1 cellular context compared by ENCODE assay signal in the genomic region with DNA sequence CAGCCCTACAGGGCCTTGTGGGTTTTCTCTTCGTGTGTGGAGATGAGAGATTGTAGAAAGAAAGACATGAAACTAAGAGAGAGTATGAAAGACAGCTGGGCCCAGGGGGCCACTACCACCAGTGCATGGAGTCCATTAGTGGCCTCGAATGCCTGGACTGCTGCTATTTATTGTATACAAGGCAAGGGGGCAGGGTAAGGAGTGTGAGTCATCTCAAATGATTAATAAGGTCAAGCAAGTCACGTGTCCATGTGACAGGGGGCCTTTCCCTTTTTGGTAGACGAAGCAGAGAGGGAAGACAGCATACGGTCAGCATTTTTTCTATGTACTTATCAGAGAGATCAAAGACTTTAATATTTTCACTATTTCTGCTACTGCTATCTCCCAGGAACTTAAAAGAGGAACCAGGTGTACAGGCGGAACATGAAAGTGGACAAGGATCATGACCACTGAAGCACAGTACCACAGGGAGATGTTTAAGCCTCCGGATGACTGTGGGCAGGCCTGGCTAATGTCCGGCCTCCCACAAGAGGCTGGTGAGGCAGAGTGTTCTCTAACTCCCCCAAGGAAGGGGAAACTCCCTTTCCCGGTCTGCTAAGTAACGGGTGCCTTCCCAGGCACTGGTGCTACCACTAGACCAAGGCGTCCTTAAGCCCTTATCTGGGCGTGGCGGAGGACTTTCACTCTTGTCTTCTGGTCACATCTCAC.
TF ChIP-seq lines count a peak whose summit lies in the region.

No MANE protein-coding gene starts in this region.

TF ChIP-seq in K562, 482 proteins besides CTCF, POLR2A, EP300 and RAD21 (continued from another document and continues in another):
- TF ChIP-seq, protein P1, sequence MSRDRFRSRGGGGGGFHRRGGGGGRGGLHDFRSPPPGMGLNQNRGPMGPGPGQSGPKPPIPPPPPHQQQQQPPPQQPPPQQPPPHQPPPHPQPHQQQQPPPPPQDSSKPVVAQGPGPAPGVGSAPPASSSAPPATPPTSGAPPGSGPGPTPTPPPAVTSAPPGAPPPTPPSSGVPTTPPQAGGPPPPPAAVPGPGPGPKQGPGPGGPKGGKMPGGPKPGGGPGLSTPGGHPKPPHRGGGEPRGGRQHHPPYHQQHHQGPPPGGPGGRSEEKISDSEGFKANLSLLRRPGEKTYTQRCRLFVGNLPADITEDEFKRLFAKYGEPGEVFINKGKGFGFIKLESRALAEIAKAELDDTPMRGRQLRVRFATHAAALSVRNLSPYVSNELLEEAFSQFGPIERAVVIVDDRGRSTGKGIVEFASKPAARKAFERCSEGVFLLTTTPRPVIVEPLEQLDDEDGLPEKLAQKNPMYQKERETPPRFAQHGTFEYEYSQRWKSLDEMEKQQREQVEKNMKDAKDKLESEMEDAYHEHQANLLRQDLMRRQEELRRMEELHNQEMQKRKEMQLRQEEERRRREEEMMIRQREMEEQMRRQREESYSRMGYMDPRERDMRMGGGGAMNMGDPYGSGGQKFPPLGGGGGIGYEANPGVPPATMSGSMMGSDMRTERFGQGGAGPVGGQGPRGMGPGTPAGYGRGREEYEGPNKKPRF (IDR thresholded peaks at IDR 0.05; ENCODE audit: low read depth, low read length), result no peak
- TF ChIP-seq STAG1 (CRISPR knock-in tag; IDR thresholded peaks at IDR 0.05; ENCODE audit: borderline replicate concordance) (no peak), POU5F1 (IDR thresholded peaks at IDR 0.05; ENCODE audit: borderline replicate concordance, low read depth, low read length, partially characterized antibody) (no peak), JUN (IDR thresholded peaks at IDR 0.05; ENCODE audit: borderline replicate concordance, low read depth, low read length) (peak; percentile 94), JUN (CRISPR knock-in tag; IDR thresholded peaks at IDR 0.05; ENCODE audit: borderline replicate concordance) (no peak), ZNF668 (CRISPR knock-in tag; IDR thresholded peaks at IDR 0.05) (no peak), ZC3H4 (CRISPR knock-in tag; IDR thresholded peaks at IDR 0.05; ENCODE audit: borderline replicate concordance) (no peak), ZNF143 (CRISPR knock-in tag; IDR thresholded peaks at IDR 0.05) (no peak), BRCA1 (IDR thresholded peaks at IDR 0.05) (no peak), BRCA1 (CRISPR knock-in tag; IDR thresholded peaks at IDR 0.05) (no peak), MYC (IDR thresholded peaks at IDR 0.05; ENCODE audit: low read depth, low read length) (peak; percentile 10; the same call in 1 of the 2 replicates), MYC (CRISPR knock-in tag; IDR thresholded peaks at IDR 0.05; ENCODE audit: borderline replicate concordance, low read depth) (no peak), PRMT5 (CRISPR knock-in tag; IDR thresholded peaks at IDR 0.05) (no peak), SRSF3 (IDR thresholded peaks at IDR 0.05; ENCODE audit: insufficient read depth, low read length) (no peak), SAFB2 (IDR thresholded peaks at IDR 0.05; ENCODE audit: borderline replicate concordance, low read depth, low read length, severe bottlenecking) (no peak), ZBED1 (IDR thresholded peaks at IDR 0.05) (no peak), CREBBP (IDR thresholded peaks at IDR 0.05; ENCODE audit: low read depth, low read length) (no peak), CBX8 (IDR thresholded peaks at IDR 0.05; ENCODE audit: borderline replicate concordance, extremely low read depth, low read depth, low read length, poor library complexity, severe bottlenecking) (no peak)
- TF ChIP-seq, protein P2, sequence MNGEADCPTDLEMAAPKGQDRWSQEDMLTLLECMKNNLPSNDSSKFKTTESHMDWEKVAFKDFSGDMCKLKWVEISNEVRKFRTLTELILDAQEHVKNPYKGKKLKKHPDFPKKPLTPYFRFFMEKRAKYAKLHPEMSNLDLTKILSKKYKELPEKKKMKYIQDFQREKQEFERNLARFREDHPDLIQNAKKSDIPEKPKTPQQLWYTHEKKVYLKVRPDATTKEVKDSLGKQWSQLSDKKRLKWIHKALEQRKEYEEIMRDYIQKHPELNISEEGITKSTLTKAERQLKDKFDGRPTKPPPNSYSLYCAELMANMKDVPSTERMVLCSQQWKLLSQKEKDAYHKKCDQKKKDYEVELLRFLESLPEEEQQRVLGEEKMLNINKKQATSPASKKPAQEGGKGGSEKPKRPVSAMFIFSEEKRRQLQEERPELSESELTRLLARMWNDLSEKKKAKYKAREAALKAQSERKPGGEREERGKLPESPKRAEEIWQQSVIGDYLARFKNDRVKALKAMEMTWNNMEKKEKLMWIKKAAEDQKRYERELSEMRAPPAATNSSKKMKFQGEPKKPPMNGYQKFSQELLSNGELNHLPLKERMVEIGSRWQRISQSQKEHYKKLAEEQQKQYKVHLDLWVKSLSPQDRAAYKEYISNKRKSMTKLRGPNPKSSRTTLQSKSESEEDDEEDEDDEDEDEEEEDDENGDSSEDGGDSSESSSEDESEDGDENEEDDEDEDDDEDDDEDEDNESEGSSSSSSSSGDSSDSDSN (IDR thresholded peaks at IDR 0.05; ENCODE audit: borderline replicate concordance in 1 of 2, low read depth in 2 of 2, low read length in 2 of 2), result peak in 1 of 2 experiments; percentile 38; a peak in 1 of 4 replicates
- TF ChIP-seq, protein P3, sequence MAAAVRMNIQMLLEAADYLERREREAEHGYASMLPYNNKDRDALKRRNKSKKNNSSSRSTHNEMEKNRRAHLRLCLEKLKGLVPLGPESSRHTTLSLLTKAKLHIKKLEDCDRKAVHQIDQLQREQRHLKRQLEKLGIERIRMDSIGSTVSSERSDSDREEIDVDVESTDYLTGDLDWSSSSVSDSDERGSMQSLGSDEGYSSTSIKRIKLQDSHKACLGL (CRISPR knock-in tag; IDR thresholded peaks at IDR 0.05; ENCODE audit: borderline replicate concordance, poor library complexity, severe bottlenecking), result no peak
- TF ChIP-seq, protein P4, sequence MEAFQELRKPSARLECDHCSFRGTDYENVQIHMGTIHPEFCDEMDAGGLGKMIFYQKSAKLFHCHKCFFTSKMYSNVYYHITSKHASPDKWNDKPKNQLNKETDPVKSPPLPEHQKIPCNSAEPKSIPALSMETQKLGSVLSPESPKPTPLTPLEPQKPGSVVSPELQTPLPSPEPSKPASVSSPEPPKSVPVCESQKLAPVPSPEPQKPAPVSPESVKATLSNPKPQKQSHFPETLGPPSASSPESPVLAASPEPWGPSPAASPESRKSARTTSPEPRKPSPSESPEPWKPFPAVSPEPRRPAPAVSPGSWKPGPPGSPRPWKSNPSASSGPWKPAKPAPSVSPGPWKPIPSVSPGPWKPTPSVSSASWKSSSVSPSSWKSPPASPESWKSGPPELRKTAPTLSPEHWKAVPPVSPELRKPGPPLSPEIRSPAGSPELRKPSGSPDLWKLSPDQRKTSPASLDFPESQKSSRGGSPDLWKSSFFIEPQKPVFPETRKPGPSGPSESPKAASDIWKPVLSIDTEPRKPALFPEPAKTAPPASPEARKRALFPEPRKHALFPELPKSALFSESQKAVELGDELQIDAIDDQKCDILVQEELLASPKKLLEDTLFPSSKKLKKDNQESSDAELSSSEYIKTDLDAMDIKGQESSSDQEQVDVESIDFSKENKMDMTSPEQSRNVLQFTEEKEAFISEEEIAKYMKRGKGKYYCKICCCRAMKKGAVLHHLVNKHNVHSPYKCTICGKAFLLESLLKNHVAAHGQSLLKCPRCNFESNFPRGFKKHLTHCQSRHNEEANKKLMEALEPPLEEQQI (IDR thresholded peaks at IDR 0.05), result no peak
- TF ChIP-seq, protein P5, sequence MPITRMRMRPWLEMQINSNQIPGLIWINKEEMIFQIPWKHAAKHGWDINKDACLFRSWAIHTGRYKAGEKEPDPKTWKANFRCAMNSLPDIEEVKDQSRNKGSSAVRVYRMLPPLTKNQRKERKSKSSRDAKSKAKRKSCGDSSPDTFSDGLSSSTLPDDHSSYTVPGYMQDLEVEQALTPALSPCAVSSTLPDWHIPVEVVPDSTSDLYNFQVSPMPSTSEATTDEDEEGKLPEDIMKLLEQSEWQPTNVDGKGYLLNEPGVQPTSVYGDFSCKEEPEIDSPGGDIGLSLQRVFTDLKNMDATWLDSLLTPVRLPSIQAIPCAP (CRISPR knock-in tag; IDR thresholded peaks at IDR 0.05; ENCODE audit: borderline replicate concordance), result no peak
- TF ChIP-seq, protein P6, sequence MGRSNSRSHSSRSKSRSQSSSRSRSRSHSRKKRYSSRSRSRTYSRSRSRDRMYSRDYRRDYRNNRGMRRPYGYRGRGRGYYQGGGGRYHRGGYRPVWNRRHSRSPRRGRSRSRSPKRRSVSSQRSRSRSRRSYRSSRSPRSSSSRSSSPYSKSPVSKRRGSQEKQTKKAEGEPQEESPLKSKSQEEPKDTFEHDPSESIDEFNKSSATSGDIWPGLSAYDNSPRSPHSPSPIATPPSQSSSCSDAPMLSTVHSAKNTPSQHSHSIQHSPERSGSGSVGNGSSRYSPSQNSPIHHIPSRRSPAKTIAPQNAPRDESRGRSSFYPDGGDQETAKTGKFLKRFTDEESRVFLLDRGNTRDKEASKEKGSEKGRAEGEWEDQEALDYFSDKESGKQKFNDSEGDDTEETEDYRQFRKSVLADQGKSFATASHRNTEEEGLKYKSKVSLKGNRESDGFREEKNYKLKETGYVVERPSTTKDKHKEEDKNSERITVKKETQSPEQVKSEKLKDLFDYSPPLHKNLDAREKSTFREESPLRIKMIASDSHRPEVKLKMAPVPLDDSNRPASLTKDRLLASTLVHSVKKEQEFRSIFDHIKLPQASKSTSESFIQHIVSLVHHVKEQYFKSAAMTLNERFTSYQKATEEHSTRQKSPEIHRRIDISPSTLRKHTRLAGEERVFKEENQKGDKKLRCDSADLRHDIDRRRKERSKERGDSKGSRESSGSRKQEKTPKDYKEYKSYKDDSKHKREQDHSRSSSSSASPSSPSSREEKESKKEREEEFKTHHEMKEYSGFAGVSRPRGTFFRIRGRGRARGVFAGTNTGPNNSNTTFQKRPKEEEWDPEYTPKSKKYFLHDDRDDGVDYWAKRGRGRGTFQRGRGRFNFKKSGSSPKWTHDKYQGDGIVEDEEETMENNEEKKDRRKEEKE (IDR thresholded peaks at IDR 0.05; ENCODE audit: borderline replicate concordance in 1 of 2, control insufficient read depth in 1 of 2, low read depth in 2 of 2, low read length in 1 of 2), result no peak
- TF ChIP-seq, protein P7, sequence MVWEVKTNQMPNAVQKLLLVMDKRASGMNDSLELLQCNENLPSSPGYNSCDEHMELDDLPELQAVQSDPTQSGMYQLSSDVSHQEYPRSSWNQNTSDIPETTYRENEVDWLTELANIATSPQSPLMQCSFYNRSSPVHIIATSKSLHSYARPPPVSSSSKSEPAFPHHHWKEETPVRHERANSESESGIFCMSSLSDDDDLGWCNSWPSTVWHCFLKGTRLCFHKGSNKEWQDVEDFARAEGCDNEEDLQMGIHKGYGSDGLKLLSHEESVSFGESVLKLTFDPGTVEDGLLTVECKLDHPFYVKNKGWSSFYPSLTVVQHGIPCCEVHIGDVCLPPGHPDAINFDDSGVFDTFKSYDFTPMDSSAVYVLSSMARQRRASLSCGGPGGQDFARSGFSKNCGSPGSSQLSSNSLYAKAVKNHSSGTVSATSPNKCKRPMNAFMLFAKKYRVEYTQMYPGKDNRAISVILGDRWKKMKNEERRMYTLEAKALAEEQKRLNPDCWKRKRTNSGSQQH (CRISPR knock-in tag; IDR thresholded peaks at IDR 0.05), result no peak
- TF ChIP-seq, protein P8, sequence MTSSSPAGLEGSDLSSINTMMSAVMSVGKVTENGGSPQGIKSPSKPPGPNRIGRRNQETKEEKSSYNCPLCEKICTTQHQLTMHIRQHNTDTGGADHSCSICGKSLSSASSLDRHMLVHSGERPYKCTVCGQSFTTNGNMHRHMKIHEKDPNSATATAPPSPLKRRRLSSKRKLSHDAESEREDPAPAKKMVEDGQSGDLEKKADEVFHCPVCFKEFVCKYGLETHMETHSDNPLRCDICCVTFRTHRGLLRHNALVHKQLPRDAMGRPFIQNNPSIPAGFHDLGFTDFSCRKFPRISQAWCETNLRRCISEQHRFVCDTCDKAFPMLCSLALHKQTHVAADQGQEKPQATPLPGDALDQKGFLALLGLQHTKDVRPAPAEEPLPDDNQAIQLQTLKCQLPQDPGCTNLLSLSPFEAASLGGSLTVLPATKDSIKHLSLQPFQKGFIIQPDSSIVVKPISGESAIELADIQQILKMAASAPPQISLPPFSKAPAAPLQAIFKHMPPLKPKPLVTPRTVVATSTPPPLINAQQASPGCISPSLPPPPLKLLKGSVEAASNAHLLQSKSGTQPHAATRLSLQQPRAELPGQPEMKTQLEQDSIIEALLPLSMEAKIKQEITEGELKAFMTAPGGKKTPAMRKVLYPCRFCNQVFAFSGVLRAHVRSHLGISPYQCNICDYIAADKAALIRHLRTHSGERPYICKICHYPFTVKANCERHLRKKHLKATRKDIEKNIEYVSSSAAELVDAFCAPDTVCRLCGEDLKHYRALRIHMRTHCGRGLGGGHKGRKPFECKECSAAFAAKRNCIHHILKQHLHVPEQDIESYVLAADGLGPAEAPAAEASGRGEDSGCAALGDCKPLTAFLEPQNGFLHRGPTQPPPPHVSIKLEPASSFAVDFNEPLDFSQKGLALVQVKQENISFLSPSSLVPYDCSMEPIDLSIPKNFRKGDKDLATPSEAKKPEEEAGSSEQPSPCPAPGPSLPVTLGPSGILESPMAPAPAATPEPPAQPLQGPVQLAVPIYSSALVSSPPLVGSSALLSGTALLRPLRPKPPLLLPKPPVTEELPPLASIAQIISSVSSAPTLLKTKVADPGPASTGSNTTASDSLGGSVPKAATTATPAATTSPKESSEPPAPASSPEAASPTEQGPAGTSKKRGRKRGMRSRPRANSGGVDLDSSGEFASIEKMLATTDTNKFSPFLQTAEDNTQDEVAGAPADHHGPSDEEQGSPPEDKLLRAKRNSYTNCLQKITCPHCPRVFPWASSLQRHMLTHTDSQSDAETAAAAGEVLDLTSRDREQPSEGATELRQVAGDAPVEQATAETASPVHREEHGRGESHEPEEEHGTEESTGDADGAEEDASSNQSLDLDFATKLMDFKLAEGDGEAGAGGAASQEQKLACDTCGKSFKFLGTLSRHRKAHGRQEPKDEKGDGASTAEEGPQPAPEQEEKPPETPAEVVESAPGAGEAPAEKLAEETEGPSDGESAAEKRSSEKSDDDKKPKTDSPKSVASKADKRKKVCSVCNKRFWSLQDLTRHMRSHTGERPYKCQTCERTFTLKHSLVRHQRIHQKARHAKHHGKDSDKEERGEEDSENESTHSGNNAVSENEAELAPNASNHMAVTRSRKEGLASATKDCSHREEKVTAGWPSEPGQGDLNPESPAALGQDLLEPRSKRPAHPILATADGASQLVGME (CRISPR knock-in tag; IDR thresholded peaks at IDR 0.05), result no peak
- TF ChIP-seq, protein P9, sequence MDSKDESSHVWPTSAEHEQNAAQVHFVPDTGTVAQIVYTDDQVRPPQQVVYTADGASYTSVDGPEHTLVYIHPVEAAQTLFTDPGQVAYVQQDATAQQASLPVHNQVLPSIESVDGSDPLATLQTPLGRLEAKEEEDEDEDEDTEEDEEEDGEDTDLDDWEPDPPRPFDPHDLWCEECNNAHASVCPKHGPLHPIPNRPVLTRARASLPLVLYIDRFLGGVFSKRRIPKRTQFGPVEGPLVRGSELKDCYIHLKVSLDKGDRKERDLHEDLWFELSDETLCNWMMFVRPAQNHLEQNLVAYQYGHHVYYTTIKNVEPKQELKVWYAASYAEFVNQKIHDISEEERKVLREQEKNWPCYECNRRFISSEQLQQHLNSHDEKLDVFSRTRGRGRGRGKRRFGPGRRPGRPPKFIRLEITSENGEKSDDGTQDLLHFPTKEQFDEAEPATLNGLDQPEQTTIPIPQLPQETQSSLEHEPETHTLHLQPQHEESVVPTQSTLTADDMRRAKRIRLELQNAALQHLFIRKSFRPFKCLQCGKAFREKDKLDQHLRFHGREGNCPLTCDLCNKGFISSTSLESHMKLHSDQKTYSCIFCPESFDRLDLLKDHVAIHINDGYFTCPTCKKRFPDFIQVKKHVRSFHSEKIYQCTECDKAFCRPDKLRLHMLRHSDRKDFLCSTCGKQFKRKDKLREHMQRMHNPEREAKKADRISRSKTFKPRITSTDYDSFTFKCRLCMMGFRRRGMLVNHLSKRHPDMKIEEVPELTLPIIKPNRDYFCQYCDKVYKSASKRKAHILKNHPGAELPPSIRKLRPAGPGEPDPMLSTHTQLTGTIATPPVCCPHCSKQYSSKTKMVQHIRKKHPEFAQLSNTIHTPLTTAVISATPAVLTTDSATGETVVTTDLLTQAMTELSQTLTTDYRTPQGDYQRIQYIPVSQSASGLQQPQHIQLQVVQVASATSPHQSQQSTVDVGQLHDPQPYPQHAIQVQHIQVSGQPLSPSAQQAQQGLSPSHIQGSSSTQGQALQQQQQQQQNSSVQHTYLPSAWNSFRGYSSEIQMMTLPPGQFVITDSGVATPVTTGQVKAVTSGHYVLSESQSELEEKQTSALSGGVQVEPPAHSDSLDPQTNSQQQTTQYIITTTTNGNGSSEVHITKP (IDR thresholded peaks at IDR 0.05; ENCODE audit: partially characterized antibody), result no peak
